Comparison of ENCODE assay signal across 19 cellular contexts in the genomic region with DNA sequence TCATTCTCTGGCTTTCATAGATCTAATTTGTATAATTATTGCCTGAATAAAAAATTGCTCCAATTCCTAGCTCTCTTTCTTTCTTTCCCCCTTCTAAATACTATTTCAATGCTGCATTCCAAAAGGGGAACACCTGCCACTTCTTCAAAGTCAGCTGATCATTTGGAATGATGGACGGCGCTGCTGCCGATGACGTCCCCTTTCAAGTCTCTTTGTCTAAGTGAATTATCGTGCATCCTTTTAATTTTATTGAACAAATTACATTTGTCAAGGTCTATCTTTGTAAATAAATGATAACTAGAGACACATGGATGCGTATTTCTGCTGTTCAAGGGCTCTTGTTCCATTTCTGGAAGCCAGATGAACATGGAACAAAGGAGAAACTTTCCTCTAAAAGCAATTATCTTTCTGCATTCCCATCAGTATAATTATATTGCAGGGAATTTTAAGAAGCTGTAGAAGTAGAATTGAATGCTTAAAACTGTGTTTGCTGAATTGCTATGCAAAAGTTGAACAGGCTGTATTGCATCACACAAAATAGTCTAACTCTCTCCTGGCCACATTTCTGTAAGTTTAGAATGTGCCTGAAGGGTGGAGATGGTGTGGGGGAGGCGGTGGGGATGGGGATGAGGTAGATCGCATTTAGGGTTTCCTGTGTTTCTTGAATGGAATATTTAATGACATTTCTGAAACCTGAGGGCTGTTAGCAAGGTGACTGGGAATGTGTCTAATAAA.
"Had no signal": no experiment of that assay in that cellular context is flagged by ENCODE, and none has a peak within 500 bp of the region (broad histone marks: within the 10 kb centered on the region; RNA-seq: fewer than 3 reads in every experiment).

No MANE protein-coding gene starts in this region.

- DNase-seq: dorsolateral prefrontal cortex; effector CD8-positive, alpha-beta T cell; foreskin melanocyte; head of caudate nucleus; kidney; left cardiac atrium; left ventricle myocardium inferior; lower lobe of right lung; natural killer cell; nucleus accumbens; ovary; right cardiac atrium; stimulated activated CD4-positive, alpha-beta T cell treated with anti-CD3 and anti-CD28 coated beads, Interleukin-2, amount 100 ng/mL, for 48 hours; stimulated activated naive CD4-positive, alpha-beta T cell treated with Interleukin-2 at 50 U/mL for 16 hours; upper lobe of left lung; uterus had no signal

- H3K4me2 ChIP-seq: hepatocyte, neural progenitor cell, smooth muscle cell had no signal

- H3K79me2 ChIP-seq: hepatocyte had no signal

- H3K9ac ChIP-seq: neural progenitor cell had no signal

- H2AFZ ChIP-seq: hepatocyte, neural progenitor cell had no signal

- H3K4me1 ChIP-seq: neural progenitor cell, uterus had no signal

- H3K27me3 ChIP-seq: dorsolateral prefrontal cortex, hepatocyte, ovary, uterus had no signal

- ATAC-seq: left cardiac atrium, lower lobe of right lung, natural killer cell, right cardiac atrium had no signal

- H3K9me3 ChIP-seq: left ventricle myocardium inferior, lower lobe of right lung, ovary, upper lobe of left lung, uterus had no signal

- H3K36me3 ChIP-seq: left ventricle myocardium inferior, lower lobe of right lung, neural progenitor cell, ovary, upper lobe of left lung, uterus had no signal

- H3K27ac ChIP-seq: hepatocyte, left ventricle myocardium inferior, lower lobe of right lung, neural progenitor cell, ovary, upper lobe of left lung, uterus had no signal

- H3K4me3 ChIP-seq: dorsolateral prefrontal cortex, hepatocyte, left ventricle myocardium inferior, lower lobe of right lung, neural progenitor cell, ovary, smooth muscle cell, upper lobe of left lung, uterus had no signal
